1 cellular context compared by ENCODE assay signal in the genomic region with DNA sequence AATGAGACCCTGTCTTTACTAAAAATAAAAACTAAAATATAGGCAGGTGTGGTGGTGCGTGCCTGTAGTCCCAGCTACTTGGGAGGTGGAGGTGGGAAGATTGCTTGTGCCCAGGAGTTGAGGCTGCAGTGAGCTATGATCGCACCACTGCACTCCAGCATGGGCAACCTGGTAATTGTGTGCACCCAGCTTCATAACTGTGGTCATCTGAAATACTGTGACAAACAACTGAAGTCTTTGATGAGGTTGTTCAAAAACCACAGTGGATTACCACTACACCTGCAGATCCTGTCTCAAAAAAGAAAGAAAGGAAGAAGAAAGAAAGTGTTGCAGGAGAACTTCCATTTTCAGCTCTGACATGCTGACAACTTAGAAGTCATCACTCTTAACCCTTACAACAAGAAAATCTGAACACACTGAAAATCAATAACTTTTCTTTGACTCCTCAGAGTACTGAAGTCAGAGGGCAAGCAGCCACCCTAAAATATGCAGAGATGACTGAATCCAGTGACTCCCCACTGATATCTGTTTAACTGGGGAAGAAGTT.
TF ChIP-seq lines count a peak whose summit lies in the region.

No MANE protein-coding gene starts in this region.

TF ChIP-seq in GM12878, 131 proteins besides CTCF, POLR2A, EP300 and RAD21 (continued from another document):
- no peak for TF ChIP-seq NFYA (IDR thresholded peaks at IDR 0.05; ENCODE audit: borderline replicate concordance, low read depth, low read length)
TF ChIP-seq in GM12878: peak in this region for 1.
